In the genomic region with DNA sequence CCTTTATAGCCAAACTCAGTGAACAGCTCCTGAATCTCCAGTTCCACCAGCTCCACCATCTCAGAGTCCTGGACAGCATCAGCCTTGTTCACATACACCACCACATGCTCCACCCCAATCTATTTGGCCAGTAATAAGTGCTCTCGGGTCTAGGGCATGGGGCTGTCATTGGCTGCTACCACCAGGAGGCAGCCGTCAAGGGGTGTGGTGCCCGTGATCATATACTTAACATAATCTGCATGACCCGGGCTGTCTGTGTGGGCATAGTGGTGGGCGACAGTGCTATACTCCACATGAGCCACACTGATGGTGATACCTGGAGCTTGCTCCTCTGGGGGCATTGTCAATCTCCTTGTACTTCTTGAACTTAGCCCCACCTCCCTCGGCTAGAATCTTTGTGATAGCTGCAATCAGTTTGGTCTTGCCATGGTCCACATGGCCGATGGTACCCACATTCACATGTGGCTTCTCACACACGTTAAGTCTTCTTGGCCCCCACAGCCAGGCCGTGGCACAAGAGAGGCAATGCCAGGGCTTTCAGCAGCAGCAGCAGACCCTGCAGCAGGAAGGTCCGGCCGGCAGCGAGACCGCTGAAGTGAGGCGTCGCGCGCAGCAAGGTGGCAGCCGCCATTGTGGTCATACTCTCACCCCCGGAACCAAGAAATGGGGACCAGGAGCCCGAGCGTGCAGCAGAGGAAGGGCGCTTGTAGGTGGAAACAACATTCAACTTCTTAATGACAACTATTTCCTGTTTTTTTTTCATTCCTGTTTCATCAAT, we compare ENCODE assay signal across 21 cellular contexts.
"Had no signal": no experiment of that assay in that cellular context is flagged by ENCODE, and none has a peak within 500 bp of the region (broad histone marks: within the 10 kb centered on the region; RNA-seq: fewer than 3 reads in every experiment).

No MANE protein-coding gene starts in this region.

- ATAC-seq: foreskin keratinocyte, gastroesophageal sphincter, heart left ventricle, left cardiac atrium, left lung, left ventricle myocardium superior, lower lobe of right lung had no signal

- H3K4me2 ChIP-seq: hepatocyte had no signal

- H3K4me1 ChIP-seq: esophagus muscularis mucosa, foreskin keratinocyte, gastroesophageal sphincter, heart left ventricle, left lung, lower lobe of right lung had no signal

- DNase-seq: dermis blood vessel endothelial cell; dorsolateral prefrontal cortex; effector CD4-positive, alpha-beta T cell; effector memory CD4-positive, alpha-beta T cell; foreskin keratinocyte; heart left ventricle; hypothalamus; left cardiac atrium; left lung; left ventricle myocardium superior; lower lobe of right lung; mesenchymal stem cell had no signal

- H3K36me3 ChIP-seq: esophagus muscularis mucosa, gastroesophageal sphincter, heart left ventricle, left lung, lower lobe of right lung had no signal

- H2AFZ ChIP-seq: hepatocyte had no signal

- H3K27ac ChIP-seq: coronary artery, dorsolateral prefrontal cortex, esophagus muscularis mucosa, foreskin keratinocyte, gastroesophageal sphincter, heart left ventricle, hepatocyte, left lung, lower lobe of right lung had no signal

- H3K79me2 ChIP-seq: hepatocyte had no signal

- FAIRE-seq: colon, endothelial cell of umbilical vein, frontal cortex, islet of Langerhans, keratinocyte had no signal

- H3K4me3 ChIP-seq: coronary artery, dorsolateral prefrontal cortex, esophagus muscularis mucosa, gastroesophageal sphincter, heart left ventricle, hepatocyte, left lung, lower lobe of right lung had no signal

- H3K9me3 ChIP-seq: esophagus muscularis mucosa, gastroesophageal sphincter, heart left ventricle, lower lobe of right lung had no signal

- H3K27me3 ChIP-seq: foreskin keratinocyte, hepatocyte, left lung had no signal
